Comparison of ENCODE assay signal across 30 cellular contexts in genomic region chr6:51915098-51915497, GRCh38.
"Had no signal": no experiment of that assay in that cellular context is flagged by ENCODE, and none has a peak within 500 bp of the region (broad histone marks: within the 10 kb centered on the region; RNA-seq: fewer than 3 reads in every experiment).

No MANE protein-coding gene starts in this region.

- H3K4me3 ChIP-seq: ascending aorta, breast epithelium, coronary artery, dorsolateral prefrontal cortex, esophagus squamous epithelium, gastroesophageal sphincter, heart right ventricle had no signal

- H3K9me3 ChIP-seq: esophagus squamous epithelium had no signal

- H3K36me3 Mint-ChIP-seq: activated naive CD4-positive, alpha-beta T cell treated with anti-CD3 and anti-CD28 coated beads, Interleukin-2, amount 10 ng/mL, durations not matched to agents 7 days and 5 days; activated naive CD4-positive, alpha-beta T cell treated with anti-CD3 and anti-CD28 coated beads, Interleukin-2, amount 50 U/mL, for 72 hours; activated naive CD8-positive, alpha-beta T cell treated with anti-CD3 and anti-CD28 coated beads, Interleukin-2, amount 10 ng/mL, durations not matched to agents 7 days and 5 days; brain had no signal

- DNase-seq: activated CD4-positive, alpha-beta memory T cell treated with anti-CD3 and anti-CD28 coated beads, Interleukin-2, amount 10 ng/mL, durations not matched to agents 7 days and 5 days; activated CD4-positive, alpha-beta T cell treated with anti-CD3 and anti-CD28 coated beads for 36 hours; activated CD4-positive, alpha-beta T cell treated with anti-CD3 and anti-CD28 coated beads, Interleukin-2, amount 10 ng/mL, durations not matched to agents 7 days and 5 days; activated CD4-positive, alpha-beta T cell treated with anti-CD3 and anti-CD28 coated beads, Interleukin-2, amount 50 U/mL, for 4 hours; activated CD4-positive, CD25-positive, alpha-beta regulatory T cell; activated CD4-positive, CD25-positive, alpha-beta regulatory T cell treated with anti-CD3 and anti-CD28 coated beads, Interleukin-2, amount 50 U/mL, for 72 hours; activated CD8-positive, alpha-beta memory T cell treated with anti-CD3 and anti-CD28 coated beads, Interleukin-2, amount 50 U/mL, for 48 hours; activated gamma-delta T cell; activated naive CD4-positive, alpha-beta T cell; activated naive CD4-positive, alpha-beta T cell treated with anti-CD3 and anti-CD28 coated beads, Interleukin-2, amount 10 ng/mL, durations not matched to agents 7 days and 5 days; activated naive CD8-positive, alpha-beta T cell treated with anti-CD3 and anti-CD28 coated beads, Interleukin-2, amount 10 ng/mL, durations not matched to agents 7 days and 5 days; activated T-cell treated with anti-CD3 and anti-CD28 coated beads for 4 hours; activated T-cell treated with anti-CD3 and anti-CD28 coated beads, Interleukin-2, amount 50 U/mL, for 24 hours; activated T-cell treated with anti-CD3 and anti-CD28 coated beads, Interleukin-2, amount 50 U/mL, for 72 hours; dorsolateral prefrontal cortex; effector memory CD4-positive, alpha-beta T cell; endodermal cell; esophagus squamous epithelium; foreskin melanocyte; heart right ventricle; T-helper 2 cell had no signal

- H3K27me3 ChIP-seq: ascending aorta, breast epithelium, dorsolateral prefrontal cortex, esophagus squamous epithelium, gastroesophageal sphincter, heart right ventricle had no signal

- H3K4me3 Mint-ChIP-seq: activated CD4-positive, alpha-beta memory T cell treated with anti-CD3 and anti-CD28 coated beads, Interleukin-2, amount 10 ng/mL, durations not matched to agents 7 days and 5 days; activated CD4-positive, alpha-beta T cell treated with anti-CD3 and anti-CD28 coated beads for 36 hours; activated CD4-positive, alpha-beta T cell treated with anti-CD3 and anti-CD28 coated beads, Interleukin-2, amount 10 ng/mL, durations not matched to agents 7 days and 5 days; activated naive CD4-positive, alpha-beta T cell treated with anti-CD3 and anti-CD28 coated beads, Interleukin-2, amount 10 ng/mL, durations not matched to agents 7 days and 5 days; activated naive CD8-positive, alpha-beta T cell treated with anti-CD3 and anti-CD28 coated beads, Interleukin-2, amount 10 ng/mL, durations not matched to agents 7 days and 5 days; activated T-cell treated with anti-CD3 and anti-CD28 coated beads, Interleukin-2, amount 50 U/mL, for 24 hours; activated T-cell treated with anti-CD3 and anti-CD28 coated beads, Interleukin-2, amount 50 U/mL, for 72 hours; brain; central memory CD8-positive, alpha-beta T cell; dendritic cell treated with granulocyte-macrophage colony-stimulating factor and Interleukin-4, amounts not matched to agents 40 ng/mL and 50 ng/mL, for 4 days; endodermal cell had no signal

- H3K27ac ChIP-seq: ascending aorta, breast epithelium, coronary artery, dorsolateral prefrontal cortex, epithelial cell of prostate, esophagus squamous epithelium, gastroesophageal sphincter, heart right ventricle had no signal

- ATAC-seq: activated CD4-positive, alpha-beta T cell treated with anti-CD3 and anti-CD28 coated beads for 36 hours; activated naive CD4-positive, alpha-beta T cell treated with anti-CD3 and anti-CD28 coated beads, Interleukin-2, amount 50 U/mL, for 72 hours; activated T-cell treated with anti-CD3 and anti-CD28 coated beads, Interleukin-2, amount 50 U/mL, for 72 hours; gastroesophageal sphincter; heart right ventricle had no signal

- H3K27ac Mint-ChIP-seq: activated CD4-positive, alpha-beta memory T cell treated with anti-CD3 and anti-CD28 coated beads, Interleukin-2, amount 10 ng/mL, durations not matched to agents 7 days and 5 days; activated CD4-positive, alpha-beta T cell treated with anti-CD3 and anti-CD28 coated beads for 36 hours; activated CD4-positive, alpha-beta T cell treated with anti-CD3 and anti-CD28 coated beads, Interleukin-2, amount 10 ng/mL, durations not matched to agents 7 days and 5 days; activated naive CD4-positive, alpha-beta T cell treated with anti-CD3 and anti-CD28 coated beads, Interleukin-2, amount 10 ng/mL, durations not matched to agents 7 days and 5 days; activated naive CD4-positive, alpha-beta T cell treated with anti-CD3 and anti-CD28 coated beads, Interleukin-2, amount 50 U/mL, for 72 hours; activated naive CD8-positive, alpha-beta T cell treated with anti-CD3 and anti-CD28 coated beads, Interleukin-2, amount 10 ng/mL, durations not matched to agents 7 days and 5 days; activated T-cell treated with anti-CD3 and anti-CD28 coated beads, Interleukin-2, amount 50 U/mL, for 24 hours; activated T-cell treated with anti-CD3 and anti-CD28 coated beads, Interleukin-2, amount 50 U/mL, for 72 hours; brain; dendritic cell treated with granulocyte-macrophage colony-stimulating factor and Interleukin-4, amounts not matched to agents 40 ng/mL and 50 ng/mL, for 4 days; endodermal cell had no signal

- H3K4me1 ChIP-seq: ascending aorta, breast epithelium, esophagus squamous epithelium, gastroesophageal sphincter, heart right ventricle had no signal

- H3K27me3 Mint-ChIP-seq: dendritic cell treated with granulocyte-macrophage colony-stimulating factor and Interleukin-4, amounts not matched to agents 40 ng/mL and 50 ng/mL, for 4 days had no signal

- H3K4me1 Mint-ChIP-seq: activated CD4-positive, alpha-beta memory T cell treated with anti-CD3 and anti-CD28 coated beads, Interleukin-2, amount 10 ng/mL, durations not matched to agents 7 days and 5 days; activated CD4-positive, alpha-beta T cell treated with anti-CD3 and anti-CD28 coated beads for 36 hours; activated CD4-positive, alpha-beta T cell treated with anti-CD3 and anti-CD28 coated beads, Interleukin-2, amount 10 ng/mL, durations not matched to agents 7 days and 5 days; activated naive CD4-positive, alpha-beta T cell treated with anti-CD3 and anti-CD28 coated beads, Interleukin-2, amount 10 ng/mL, durations not matched to agents 7 days and 5 days; activated naive CD8-positive, alpha-beta T cell treated with anti-CD3 and anti-CD28 coated beads, Interleukin-2, amount 10 ng/mL, durations not matched to agents 7 days and 5 days; brain; central memory CD8-positive, alpha-beta T cell had no signal

- H3K36me3 ChIP-seq: ascending aorta, breast epithelium, esophagus squamous epithelium, gastroesophageal sphincter, heart right ventricle had no signal

- H3K9me3 Mint-ChIP-seq: activated CD4-positive, alpha-beta memory T cell treated with anti-CD3 and anti-CD28 coated beads, Interleukin-2, amount 10 ng/mL, durations not matched to agents 7 days and 5 days; activated CD4-positive, alpha-beta T cell treated with anti-CD3 and anti-CD28 coated beads, Interleukin-2, amount 10 ng/mL, durations not matched to agents 7 days and 5 days; dendritic cell treated with granulocyte-macrophage colony-stimulating factor and Interleukin-4, amounts not matched to agents 40 ng/mL and 50 ng/mL, for 4 days had no signal
